Comparison of ENCODE assay signal across 19 cellular contexts in the genomic region with DNA sequence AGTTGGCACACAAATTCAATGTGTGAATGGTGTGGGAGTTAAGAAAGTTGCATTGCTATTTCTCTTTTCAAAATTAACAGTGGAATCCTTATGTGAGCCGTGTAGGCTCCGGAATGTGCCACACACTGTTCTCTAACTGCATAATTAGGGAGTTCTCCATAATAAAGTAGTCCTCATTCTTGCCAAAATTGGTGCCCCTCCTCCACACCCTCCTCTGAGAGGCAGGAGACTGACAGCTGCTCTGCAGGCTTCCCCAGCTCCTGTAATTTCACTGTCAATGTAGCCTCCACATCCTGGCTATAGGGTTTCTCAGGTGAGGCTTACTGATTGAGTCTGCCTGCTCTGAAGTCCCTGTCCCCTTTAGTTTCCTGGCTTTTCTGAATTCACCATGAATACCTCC. TPM values are rescaled to one million over a fixed set of nuclear protein-coding genes. Genes with fewer than 3 reads are reported as not detected.
DNase-seq lines count a peak whose midpoint lies in the region; ATAC-seq and TF ChIP-seq lines count a peak whose summit lies in the region.
"Had no signal": no experiment of that assay in that cellular context is flagged by ENCODE, and none has a peak within 500 bp of the region (broad histone marks: within the 10 kb centered on the region; RNA-seq: fewer than 3 reads in every experiment).

No MANE protein-coding gene starts in this region.

- H3K27ac ChIP-seq in hepatocyte: no peak overlapping the region
- H3K27ac ChIP-seq: SK-N-MC, spleen had no signal

- TF ChIP-seq CTCF in hepatocyte (IDR thresholded peaks at IDR 0.05; ENCODE audit: poor library complexity): no peak

- peaks cover 12% of the 10 kb centered on the region for H3K4me1 ChIP-seq in hepatocyte (ENCODE audit: insufficient read depth)

- no peaks in the 10 kb centered on the region for H3K79me2 ChIP-seq in hepatocyte

- no peaks in the 10 kb centered on the region for H3K9me3 Mint-ChIP-seq in activated T-cell treated with anti-CD3 and anti-CD28 coated beads, Interleukin-2, amount 50 U/mL, for 24 hours
- H3K9me3 Mint-ChIP-seq in stimulated activated effector memory CD8-positive, alpha-beta T cell treated with anti-CD3 and anti-CD28 coated beads, Interleukin-12 subunit alpha, Interleukin-12 subunit beta, amount 100 ng/mL, for 72 hours: no peaks in the 10 kb centered on the region
- H3K9me3 Mint-ChIP-seq: central memory CD8-positive, alpha-beta T cell had no signal

- no peak overlapping the region for H3K4me2 ChIP-seq in hepatocyte

- H3K27ac Mint-ChIP-seq in activated T-cell treated with anti-CD3 and anti-CD28 coated beads, Interleukin-2, amount 50 U/mL, for 24 hours: peak overlapping the region; percentile 87
- H3K27ac Mint-ChIP-seq in stimulated activated effector memory CD8-positive, alpha-beta T cell treated with anti-CD3 and anti-CD28 coated beads, Interleukin-12 subunit alpha, Interleukin-12 subunit beta, amount 100 ng/mL, for 72 hours: peak overlapping the region; percentile 5

- no peaks in the 10 kb centered on the region for H3K9me3 ChIP-seq in hepatocyte (ENCODE audit: low read depth)
- H3K9me3 ChIP-seq: spleen had no signal

- peaks cover 11% of the 10 kb centered on the region for H3K36me3 Mint-ChIP-seq in activated T-cell treated with anti-CD3 and anti-CD28 coated beads, Interleukin-2, amount 50 U/mL, for 24 hours (ENCODE audit: low read depth)
- no peaks in the 10 kb centered on the region for H3K36me3 Mint-ChIP-seq in stimulated activated effector memory CD8-positive, alpha-beta T cell treated with anti-CD3 and anti-CD28 coated beads, Interleukin-12 subunit alpha, Interleukin-12 subunit beta, amount 100 ng/mL, for 72 hours

- H3K9me2 ChIP-seq in hepatocyte (replicated peaks; ENCODE audit: insufficient read depth): no peaks in the 10 kb centered on the region

- no peak overlapping the region for H2AFZ ChIP-seq in hepatocyte

- no peaks in the 10 kb centered on the region for H3K36me3 ChIP-seq in hepatocyte (replicated peaks; ENCODE audit: insufficient read depth, low read depth)
- H3K36me3 ChIP-seq: spleen had no signal

- H3K27me3 ChIP-seq in hepatocyte: no peaks in the 10 kb centered on the region
- H3K27me3 ChIP-seq: spleen had no signal

- no peak overlapping the region for H3K4me3 Mint-ChIP-seq in activated T-cell treated with anti-CD3 and anti-CD28 coated beads, Interleukin-2, amount 50 U/mL, for 24 hours
- H3K4me3 Mint-ChIP-seq in stimulated activated effector memory CD8-positive, alpha-beta T cell treated with anti-CD3 and anti-CD28 coated beads, Interleukin-12 subunit alpha, Interleukin-12 subunit beta, amount 100 ng/mL, for 72 hours: no peak overlapping the region
- H3K4me3 Mint-ChIP-seq: central memory CD8-positive, alpha-beta T cell had no signal

- no peaks in the 10 kb centered on the region for H4K20me1 ChIP-seq in hepatocyte (ENCODE audit: insufficient read depth, poor library complexity, severe bottlenecking)

- no peak for ATAC-seq in stimulated activated effector memory CD8-positive, alpha-beta T cell treated with anti-CD3 and anti-CD28 coated beads, Interleukin-12 subunit alpha, Interleukin-12 subunit beta, amount 100 ng/mL, for 72 hours
- ATAC-seq in HG02884 (IDR thresholded peaks at IDR 0.05; ENCODE audit: unreplicated experiment): no peak

- H3K27me3 Mint-ChIP-seq in activated T-cell treated with anti-CD3 and anti-CD28 coated beads, Interleukin-2, amount 50 U/mL, for 24 hours: no peaks in the 10 kb centered on the region
- H3K27me3 Mint-ChIP-seq: central memory CD8-positive, alpha-beta T cell had no signal

- no peak for DNase-seq in activated T-cell treated with anti-CD3 and anti-CD28 coated beads, Interleukin-2, amount 50 U/mL, for 24 hours
- no peak for DNase-seq in activated T-cell treated with anti-CD3 and anti-CD28 coated beads, Interleukin-2, amount 50 U/mL, for 48 hours
- DNase-seq in NCI-H69 (lab: John Stamatoyannopoulos, UW) (peak; percentile 51), astrocyte of the hippocampus (ENCODE audit: low read depth, low spot score) (peak; percentile 68), NAMALWA (ENCODE audit: low spot score) (no peak), hepatocyte (ENCODE audit: low spot score) (no peak)
- DNase-seq in stimulated activated effector memory CD8-positive, alpha-beta T cell treated with anti-CD3 and anti-CD28 coated beads, Interleukin-12 subunit alpha, Interleukin-12 subunit beta, amount 100 ng/mL, for 72 hours (ENCODE audit: low spot score in 2 of 2): no peak
- DNase-seq: activated CD8-positive, alpha-beta memory T cell treated with anti-CD3 and anti-CD28 coated beads, Interleukin-2, amount 50 U/mL, for 48 hours; DND-41; effector memory CD4-positive, alpha-beta T cell; HCEC 1CT; NCI-H1417 treated with DMSO at 0.1 percent for 48 hours; NCI-H226; spleen; T-helper 9 cell had no signal

- peaks cover 91% of the 10 kb centered on the region for H3K4me1 Mint-ChIP-seq in activated T-cell treated with anti-CD3 and anti-CD28 coated beads, Interleukin-2, amount 50 U/mL, for 24 hours (ENCODE audit: low read depth)
- peaks cover 39% of the 10 kb centered on the region for H3K4me1 Mint-ChIP-seq in stimulated activated effector memory CD8-positive, alpha-beta T cell treated with anti-CD3 and anti-CD28 coated beads, Interleukin-12 subunit alpha, Interleukin-12 subunit beta, amount 100 ng/mL, for 72 hours

- 77% methylated on average over 2 of the region's 2 CpGs for WGBS in hepatocyte (ENCODE audit: low lambda C conversion rate, missing lambda C conversion rate)

- no peak overlapping the region for H3K4me3 ChIP-seq in hepatocyte
- H3K4me3 ChIP-seq: SK-N-MC, spleen had no signal

RNA-seq across cellular contexts. Expression of gene CCN6, which starts 20.1 kb away (rescaled TPM):
- total RNA-seq in hepatocyte: not detected in 2 replicates
- polyA plus RNA-seq in hepatocyte: 0.12 and 0.24 TPM in 2 replicates
- total RNA-seq: spleen had no signal
- polyA plus RNA-seq: AG04450 had no signal

RNA-seq across cellular contexts. Expression of gene TUBE1, which starts 53.5 kb away (rescaled TPM):
- 20.3 and 20.4 TPM in 2 replicates for total RNA-seq in hepatocyte
- polyA plus RNA-seq in hepatocyte: 9.1 and 14.4 TPM in 2 replicates

RNA-seq across cellular contexts. Expression of gene FAM229B, which starts 53.6 kb away (rescaled TPM):
- 3.4 and 9.5 TPM in 2 replicates for total RNA-seq in hepatocyte
- 18.6 and 25.3 TPM in 2 replicates for polyA plus RNA-seq in hepatocyte

Comparison
In these comparisons a context has a peak if more than half of its experiments do, and no peak if none do; other contexts are left out.
1. DNase-seq: peak in NCI-H69 (single experiment) and astrocyte of the hippocampus (single experiment); none in activated T-cell treated with anti-CD3 and anti-CD28 coated beads, Interleukin-2, amount 50 U/mL, for 24 hours (single experiment), activated T-cell treated with anti-CD3 and anti-CD28 coated beads, Interleukin-2, amount 50 U/mL, for 48 hours (0 of 2), stimulated activated effector memory CD8-positive, alpha-beta T cell treated with anti-CD3 and anti-CD28 coated beads, Interleukin-12 subunit alpha, Interleukin-12 subunit beta, amount 100 ng/mL, for 72 hours (0 of 2), NAMALWA (single experiment) and hepatocyte (single experiment).